ENCODE assay signal across 9 cellular contexts in the genomic region with DNA sequence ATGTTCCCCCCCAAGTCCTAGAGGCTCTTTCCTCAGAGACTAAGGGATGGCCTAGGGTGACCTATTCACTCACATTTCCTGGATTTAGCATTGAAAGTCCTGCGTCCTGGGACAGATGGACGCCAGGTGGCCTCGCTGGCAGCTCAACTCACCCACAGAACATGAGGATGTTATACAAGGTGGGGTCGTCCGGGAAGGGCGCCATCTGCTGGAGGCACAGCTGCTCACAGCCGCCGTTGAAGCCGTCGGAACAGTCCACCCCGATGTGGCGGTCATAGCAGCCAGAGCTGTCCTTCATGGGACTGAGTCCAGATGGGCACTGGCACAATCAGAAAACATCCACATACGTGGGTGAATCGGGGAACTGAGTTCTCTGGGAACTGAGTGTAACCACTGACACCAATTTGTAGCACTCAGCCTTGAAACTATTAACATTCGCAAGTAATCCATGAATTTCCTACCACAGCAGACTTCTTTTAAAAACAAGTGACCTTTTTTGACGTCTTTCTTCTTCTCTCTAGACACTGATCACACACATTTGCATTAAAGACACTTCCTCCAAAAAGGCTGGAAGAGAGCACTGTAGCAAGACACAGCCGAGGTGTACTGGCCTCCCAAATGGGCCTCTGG.
DNase-seq lines count a peak whose midpoint lies in the region; ATAC-seq, FAIRE-seq and TF ChIP-seq lines count a peak whose summit lies in the region.
"Had no signal": no experiment of that assay in that cellular context is flagged by ENCODE, and none has a peak within 500 bp of the region (broad histone marks: within the 10 kb centered on the region; RNA-seq: fewer than 3 reads in every experiment).

No MANE protein-coding gene starts in this region.

- DNase-seq in NCI-H748 (lab: John Stamatoyannopoulos, UW; ENCODE audit: unreplicated experiment) (peak; percentile 1), NCI-H748 treated with DMSO at 0.1 percent for 48 hours (lab: John Stamatoyannopoulos, UW) (no peak), GM23338 (ENCODE audit: low spot score) (peak; percentile 91), NCI-H226 (peak; percentile 22), bronchial epithelial cell (ENCODE audit: low read depth) (peak; percentile 53), lung (ENCODE audit: low spot score) (peak; percentile 42), GDM1 (lab: John Stamatoyannopoulos, UW) (no peak)

- H3K27me3 ChIP-seq in GM23338 (ENCODE audit: insufficient read depth), result no peaks in the 10 kb centered on the region
- H3K27me3 ChIP-seq in bronchial epithelial cell (ENCODE audit: control insufficient read depth, insufficient read depth, low read length), result no peaks in the 10 kb centered on the region
- H3K27me3 ChIP-seq in lung (ENCODE audit: control insufficient read depth, insufficient read depth), result no peaks in the 10 kb centered on the region
- H3K27me3 ChIP-seq: BLaER1 treated with 17β-estradiol and CSF1 and Interleukin-3, amounts not matched to agents 10 nM and 100 nM had no signal

- H3K4me3 ChIP-seq in GM23338 (no peak overlapping the region), bronchial epithelial cell (ENCODE audit: low read depth, low read length) (no peak overlapping the region), lung (no peak overlapping the region)
- H3K4me3 ChIP-seq: BLaER1 treated with 17β-estradiol and CSF1 and Interleukin-3, amounts not matched to agents 10 nM and 100 nM had no signal

- peaks cover 7% of the 10 kb centered on the region; the same call in 1 of the 2 replicates for H3K9me2 ChIP-seq in GM23338 (ENCODE audit: insufficient read depth)

- ATAC-seq in GM23338, result peak; percentile 98
- ATAC-seq in lung (ENCODE audit: insufficient read depth, low FRiP score), result no peak
- ATAC-seq in activated T-helper 17 cell treated with anti-CD3 and anti-CD28 coated beads, Interleukin-2, amount 50 U/mL, for 72 hours (replicated peaks), result no peak

- no peaks in the 10 kb centered on the region; the same call in 1 of the 2 replicates for H3F3A ChIP-seq in GM23338 (replicated peaks; ENCODE audit: low read depth)

- H3K27ac ChIP-seq in GM23338 (ENCODE audit: low read depth), result no peak overlapping the region
- no peak overlapping the region for H3K27ac ChIP-seq in lung (ENCODE audit: low read depth in 1 of 2, low read length in 1 of 2)
- H3K27ac ChIP-seq: BLaER1 treated with 17β-estradiol and CSF1 and Interleukin-3, amounts not matched to agents 10 nM and 100 nM had no signal

- no peak overlapping the region for H3K4me3 Mint-ChIP-seq in GM23338
- H3K4me3 Mint-ChIP-seq in activated T-helper 17 cell treated with anti-CD3 and anti-CD28 coated beads, Interleukin-2, amount 50 U/mL, for 72 hours, result no peak overlapping the region

- WGBS in lung, 2 donors, result 27 to 35% methylated on average over 17 of the region's 17 CpGs

- no peaks in the 10 kb centered on the region for H3K9me3 ChIP-seq in lung (ENCODE audit: control insufficient read depth in 2 of 2, insufficient read depth in 1 of 2, low read length in 1 of 2)
- H3K9me3 ChIP-seq: BLaER1 treated with 17β-estradiol and CSF1 and Interleukin-3, amounts not matched to agents 10 nM and 100 nM had no signal

- no peak for FAIRE-seq in bronchial epithelial cell (lab: Jason Lieb, UNC)

- H3K36me3 ChIP-seq in GM23338 (ENCODE audit: insufficient read depth), result no peaks in the 10 kb centered on the region
- no peaks in the 10 kb centered on the region for H3K36me3 ChIP-seq in bronchial epithelial cell (ENCODE audit: control insufficient read depth, insufficient read depth, low read length)
- H3K36me3 ChIP-seq in lung (ENCODE audit: control insufficient read depth in 2 of 2, insufficient read depth in 2 of 2, low read length in 2 of 2), result no peaks in the 10 kb centered on the region
- H3K36me3 ChIP-seq: BLaER1 treated with 17β-estradiol and CSF1 and Interleukin-3, amounts not matched to agents 10 nM and 100 nM had no signal

- H3K27me3 Mint-ChIP-seq in GM23338 (ENCODE audit: insufficient read depth, low read depth, poor library complexity), result peaks cover 4% of the 10 kb centered on the region
- H3K27me3 Mint-ChIP-seq in activated T-helper 17 cell treated with anti-CD3 and anti-CD28 coated beads, Interleukin-2, amount 50 U/mL, for 72 hours, result no peaks in the 10 kb centered on the region

- H3K4me1 Mint-ChIP-seq in GM23338, result peaks cover 41% of the 10 kb centered on the region
- no peaks in the 10 kb centered on the region for H3K4me1 Mint-ChIP-seq in activated T-helper 17 cell treated with anti-CD3 and anti-CD28 coated beads, Interleukin-2, amount 50 U/mL, for 72 hours

- no peak overlapping the region for H3K4me2 ChIP-seq in GM23338
- H3K4me2 ChIP-seq: BLaER1 treated with 17β-estradiol and CSF1 and Interleukin-3, amounts not matched to agents 10 nM and 100 nM had no signal

- H3K27ac Mint-ChIP-seq in GM23338, result no peak overlapping the region
- no peak overlapping the region for H3K27ac Mint-ChIP-seq in activated T-helper 17 cell treated with anti-CD3 and anti-CD28 coated beads, Interleukin-2, amount 50 U/mL, for 72 hours

- no peaks in the 10 kb centered on the region for H3K79me2 ChIP-seq in GM23338 (replicated peaks; ENCODE audit: insufficient read depth)

- H4K20me1 ChIP-seq in GM23338 (replicated peaks; ENCODE audit: insufficient read depth), result no peaks in the 10 kb centered on the region
- H4K20me1 ChIP-seq: BLaER1 treated with 17β-estradiol and CSF1 and Interleukin-3, amounts not matched to agents 10 nM and 100 nM had no signal

- TF ChIP-seq CTCF in GM23338 (conservative IDR thresholded peaks at IDR 0.05; ENCODE audit: low read depth in 2 of 2) (peak; percentile 92 to 99), bronchial epithelial cell (IDR thresholded peaks at IDR 0.05; ENCODE audit: insufficient read depth, low read length, severe bottlenecking) (peak; percentile 80), lung (IDR thresholded peaks at IDR 0.05; ENCODE audit: control extremely low read depth, extremely low read depth) (no peak)

- H3K4me1 ChIP-seq in GM23338 (ENCODE audit: insufficient read depth) (peaks cover 28% of the 10 kb centered on the region), lung (ENCODE audit: control insufficient read depth in 2 of 2, insufficient read depth in 2 of 2, low read length in 2 of 2) (no peaks in the 10 kb centered on the region)

- 0 out of 3 replicates have a peak, but pooled peaks cover 5% of the 10 kb centered on the region for H3K36me3 Mint-ChIP-seq in GM23338 (ENCODE audit: low read depth)
- H3K36me3 Mint-ChIP-seq in activated T-helper 17 cell treated with anti-CD3 and anti-CD28 coated beads, Interleukin-2, amount 50 U/mL, for 72 hours (ENCODE audit: low read depth), result no peaks in the 10 kb centered on the region

- no peaks in the 10 kb centered on the region; the same call in 2 of the 3 replicates for H3K9me3 Mint-ChIP-seq in GM23338
- H3K9me3 Mint-ChIP-seq in activated T-helper 17 cell treated with anti-CD3 and anti-CD28 coated beads, Interleukin-2, amount 50 U/mL, for 72 hours, result peaks cover 7% of the 10 kb centered on the region

- no peak overlapping the region for H2AFZ ChIP-seq in GM23338

TF ChIP-seq in GM23338, 12 proteins besides CTCF, POLR2A, EP300 and RAD21 (continues in another document):
- TF ChIP-seq, protein P1, sequence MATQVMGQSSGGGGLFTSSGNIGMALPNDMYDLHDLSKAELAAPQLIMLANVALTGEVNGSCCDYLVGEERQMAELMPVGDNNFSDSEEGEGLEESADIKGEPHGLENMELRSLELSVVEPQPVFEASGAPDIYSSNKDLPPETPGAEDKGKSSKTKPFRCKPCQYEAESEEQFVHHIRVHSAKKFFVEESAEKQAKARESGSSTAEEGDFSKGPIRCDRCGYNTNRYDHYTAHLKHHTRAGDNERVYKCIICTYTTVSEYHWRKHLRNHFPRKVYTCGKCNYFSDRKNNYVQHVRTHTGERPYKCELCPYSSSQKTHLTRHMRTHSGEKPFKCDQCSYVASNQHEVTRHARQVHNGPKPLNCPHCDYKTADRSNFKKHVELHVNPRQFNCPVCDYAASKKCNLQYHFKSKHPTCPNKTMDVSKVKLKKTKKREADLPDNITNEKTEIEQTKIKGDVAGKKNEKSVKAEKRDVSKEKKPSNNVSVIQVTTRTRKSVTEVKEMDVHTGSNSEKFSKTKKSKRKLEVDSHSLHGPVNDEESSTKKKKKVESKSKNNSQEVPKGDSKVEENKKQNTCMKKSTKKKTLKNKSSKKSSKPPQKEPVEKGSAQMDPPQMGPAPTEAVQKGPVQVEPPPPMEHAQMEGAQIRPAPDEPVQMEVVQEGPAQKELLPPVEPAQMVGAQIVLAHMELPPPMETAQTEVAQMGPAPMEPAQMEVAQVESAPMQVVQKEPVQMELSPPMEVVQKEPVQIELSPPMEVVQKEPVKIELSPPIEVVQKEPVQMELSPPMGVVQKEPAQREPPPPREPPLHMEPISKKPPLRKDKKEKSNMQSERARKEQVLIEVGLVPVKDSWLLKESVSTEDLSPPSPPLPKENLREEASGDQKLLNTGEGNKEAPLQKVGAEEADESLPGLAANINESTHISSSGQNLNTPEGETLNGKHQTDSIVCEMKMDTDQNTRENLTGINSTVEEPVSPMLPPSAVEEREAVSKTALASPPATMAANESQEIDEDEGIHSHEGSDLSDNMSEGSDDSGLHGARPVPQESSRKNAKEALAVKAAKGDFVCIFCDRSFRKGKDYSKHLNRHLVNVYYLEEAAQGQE (IDR thresholded peaks at IDR 0.05; ENCODE audit: unreplicated experiment), result no peak

Comparison
In these comparisons a context has a peak if more than half of its experiments do, and no peak if none do; other contexts are left out.
1. DNase-seq: peak in NCI-H748 (single experiment), GM23338 (single experiment), NCI-H226 (single experiment), bronchial epithelial cell (single experiment) and lung (single experiment); none in NCI-H748 treated with DMSO at 0.1 percent for 48 hours (single experiment) and GDM1 (single experiment).